In genomic region chr2:68253211-68254068, GRCh38 we compare ENCODE assay signal across 8 cellular contexts. TPM values are rescaled to one million over a fixed set of nuclear protein-coding genes. Genes with fewer than 3 reads are reported as not detected.
A peak's percentile ranks its signal among the peaks of the same experiment; 100 is the strongest.
DNase-seq lines count a peak whose midpoint lies in the region; ATAC-seq and TF ChIP-seq lines count a peak whose summit lies in the region.

No MANE protein-coding gene starts in this region.

- no peak for TF ChIP-seq CTCF in mammary epithelial cell (conservative IDR thresholded peaks at IDR 0.05 in 1 of 2, IDR thresholded peaks at IDR 0.05 in 1 of 2; ENCODE audit: extremely low read depth in 1 of 2, insufficient read depth in 1 of 2, low read depth in 1 of 2, low read length in 2 of 2)
- TF ChIP-seq CTCF in lung (IDR thresholded peaks at IDR 0.05; ENCODE audit: control extremely low read depth, extremely low read depth), result no peak

- in situ Hi-C loops in mammary epithelial cell (cut with MboI; ENCODE audit: low sequenced_read_pairs in 2 of 2), result no loop called here

- dilution Hi-C loops in mammary epithelial cell (cut with HindIII; ENCODE audit: low sequenced_read_pairs), result no loop called here

- peak overlapping the region; percentile 89 for H2AFZ ChIP-seq in mammary epithelial cell (ENCODE audit: low read depth, low read length)

- WGBS in mammary epithelial cell (ENCODE audit: low coverage, missing lambda C conversion rate), result under 1% methylated on average over 12 of the region's 16 CpGs
- WGBS in lung, 2 donors, result 0% methylated on average over 16 of the region's 16 CpGs

- CTCF ChIA-PET in mammary epithelial cell (lab: Charles Lee; ENCODE audit: low non-redundant PET), result interaction anchor here (0.6 to 0.7 kb wide), 2 partner anchors 57 to 523 kb away, joined by 3 read pairs; no protein-coding TSS in a partner anchor

- peak; percentile 21 for DNase-seq in NCI-H1092 treated with DMSO at 0.1 percent for 48 hours (lab: John Stamatoyannopoulos, UW)
- DNase-seq in NCI-H1092 (lab: John Stamatoyannopoulos, UW), result no peak
- DNase-seq in RPMI7951 (ENCODE audit: low read depth), result peak; percentile 41
- peak; percentile 42 for DNase-seq in mammary epithelial cell
- DNase-seq in lung (ENCODE audit: low spot score), result no peak
- DNase-seq in substantia nigra (lab: John Stamatoyannopoulos, UW), result no peak
- DNase-seq in T1000 (lab: John Stamatoyannopoulos, UW), result no peak
- DNase-seq in activated CD8-positive, alpha-beta memory T cell treated with anti-CD3 and anti-CD28 coated beads for 24 hours, result no peak

- peak overlapping the region; percentile 70 to 97 (median 88) for H3K4me3 ChIP-seq in mammary epithelial cell (replicated peaks in 1 of 3; ENCODE audit: insufficient read depth in 1 of 3, low read depth in 2 of 3, low read length in 3 of 3)
- peak overlapping the region; percentile 76 for H3K4me3 ChIP-seq in lung

- ATAC-seq in lung (ENCODE audit: insufficient read depth, low FRiP score), result peak; percentile 1

- H3K27me3 ChIP-seq in mammary epithelial cell (ENCODE audit: insufficient read depth, low read length) (no peaks in the 10 kb centered on the region), lung (ENCODE audit: control insufficient read depth, insufficient read depth) (no peaks in the 10 kb centered on the region)

- intact Hi-C loops in mammary epithelial cell (cut with micrococcal nuclease), result loop anchor here (2.0 kb wide), 1 partner anchor 29 kb away; no protein-coding TSS in a partner anchor

- peaks cover 52% of the 10 kb centered on the region for H3K79me2 ChIP-seq in mammary epithelial cell (ENCODE audit: insufficient read depth, low read length)

- BruUV-seq in mammary epithelial cell (replicated peaks; lab: Mats Ljungman, UMichigan), result no TSS peak

- H3K9ac ChIP-seq in mammary epithelial cell (ENCODE audit: insufficient read depth, low read length), result peak overlapping the region; percentile 98

- H3K36me3 ChIP-seq in mammary epithelial cell (ENCODE audit: insufficient read depth, low read length) (no peaks in the 10 kb centered on the region), lung (ENCODE audit: control insufficient read depth in 2 of 2, insufficient read depth in 2 of 2, low read length in 2 of 2) (no peaks in the 10 kb centered on the region)

- H3K4me1 ChIP-seq in mammary epithelial cell (ENCODE audit: insufficient read depth, low read length) (peaks cover 13% of the 10 kb centered on the region), lung (ENCODE audit: control insufficient read depth in 2 of 2, insufficient read depth in 2 of 2, low read length in 2 of 2) (peaks cover 0 to 10% of the 10 kb centered on the region in 2 donors)

- peak overlapping the region; percentile 89 for H3K4me2 ChIP-seq in mammary epithelial cell (ENCODE audit: insufficient read depth, low read depth, low read length)

- peaks cover 3% of the 10 kb centered on the region for H4K20me1 ChIP-seq in mammary epithelial cell (ENCODE audit: insufficient read depth, low read length)

- H3K27ac ChIP-seq in mammary epithelial cell (ENCODE audit: insufficient read depth, low read depth, low read length), result peak overlapping the region; percentile 91
- peak overlapping the region; percentile 78 to 99 for H3K27ac ChIP-seq in lung (ENCODE audit: low read depth in 1 of 2, low read length in 1 of 2)
- H3K27ac ChIP-seq in substantia nigra (ENCODE audit: low read depth, low read length, poor library complexity, severe bottlenecking), result peak overlapping the region; percentile 96

- no peaks in the 10 kb centered on the region for H3K9me3 ChIP-seq in mammary epithelial cell (replicated peaks; ENCODE audit: insufficient read depth, low read length)
- H3K9me3 ChIP-seq in lung (ENCODE audit: control insufficient read depth in 2 of 2, insufficient read depth in 1 of 2, low read length in 1 of 2), result no peaks in the 10 kb centered on the region

RNA-seq across cellular contexts. Expression of gene PPP3R1, which starts 1.1 kb away (rescaled TPM):
- 24.0 and 25.6 TPM in 2 replicates for total RNA-seq in RPMI7951 (2014; rRNA removed; shearing (Covaris generic))
- total RNA-seq in mammary epithelial cell, result 10 to 100 TPM; 26.5 to 59.3 TPM
- 16.6 TPM for polyA plus RNA-seq in mammary epithelial cell
- 36.7 TPM for polyA minus RNA-seq in mammary epithelial cell
- total RNA-seq in lung, result 10 to 100 TPM; 48.6 to 69.7 TPM
- 10 to 100 TPM; 20.8 to 24.9 TPM for polyA plus RNA-seq in lung

Comparison
In these comparisons a context has a peak if more than half of its experiments do, and no peak if none do; other contexts are left out.
1. DNase-seq: peak in NCI-H1092 treated with DMSO at 0.1 percent for 48 hours (single experiment), RPMI7951 (single experiment) and mammary epithelial cell (single experiment); none in NCI-H1092 (single experiment), lung (single experiment), substantia nigra (0 of 49), T1000 (single experiment) and activated CD8-positive, alpha-beta memory T cell treated with anti-CD3 and anti-CD28 coated beads for 24 hours (single experiment).
2. Peak in every context shown above with its lines, with median percentiles within 50 percentile points of each other: H3K27ac ChIP-seq.